ENCODE assay signal across 8 cellular contexts in the genomic region with DNA sequence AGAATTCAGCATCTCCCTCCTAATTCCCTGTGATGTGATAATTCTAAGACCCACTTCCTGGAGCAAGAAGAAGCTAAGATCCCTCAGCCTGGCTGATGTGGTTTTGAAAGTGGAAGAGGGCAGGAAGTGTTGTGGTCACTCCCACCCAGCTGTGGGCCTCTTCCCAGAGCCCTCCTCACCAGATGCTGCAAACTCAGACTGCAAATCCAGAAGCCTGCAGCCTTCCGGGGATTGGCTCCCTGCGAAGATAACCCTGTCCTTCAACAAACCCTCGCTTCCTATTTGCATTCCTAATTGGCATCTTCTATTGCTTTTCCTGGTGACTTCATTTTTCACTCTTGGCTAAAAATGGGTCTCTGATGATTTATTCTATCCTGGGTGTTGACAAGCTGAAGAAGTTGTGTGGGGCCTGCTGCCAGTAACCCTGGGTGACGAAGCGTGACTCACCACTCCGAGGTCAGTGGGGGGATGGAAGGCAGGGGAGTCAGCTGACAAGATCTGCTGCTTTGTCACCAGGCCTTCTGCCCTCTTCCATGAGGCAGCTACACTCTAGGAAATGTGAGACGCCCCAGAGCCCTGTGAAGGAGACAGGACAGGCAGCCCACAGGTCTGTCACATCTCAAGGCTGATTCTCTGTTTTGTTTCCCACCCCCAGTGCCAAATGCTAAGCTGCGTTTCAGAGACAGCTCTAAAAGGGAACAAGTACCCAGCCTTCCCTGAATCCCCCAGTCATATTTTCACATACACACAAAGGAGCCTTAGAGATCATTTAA.
A peak's percentile ranks its signal among the peaks of the same experiment; 100 is the strongest.
DNase-seq lines count a peak whose midpoint lies in the region; ATAC-seq and TF ChIP-seq lines count a peak whose summit lies in the region.

No MANE protein-coding gene starts in this region.

- intact Hi-C loops in heart right ventricle (cut with DNase I), result loop anchor here in 3 of 10 donors (5.0 to 10.0 kb wide), 6 partner anchors 63 to 603 kb away; partner anchors contain the start of genes ADAM10 (in 1 of the 3) and SLTM (in 1 of the 3)

- ATAC-seq in heart right ventricle, result peak; percentile 96 to 98 (median 98)

- WGBS in heart right ventricle, 2 donors, result 3% methylated on average over 8 of the region's 8 CpGs

- H3K27me3 Mint-ChIP-seq in progenitor cell of endocrine pancreas, result no peaks in the 10 kb centered on the region
- no peaks in the 10 kb centered on the region for H3K27me3 Mint-ChIP-seq in type B pancreatic cell

- peak overlapping the region; percentile 65 for H3K9ac ChIP-seq in adipocyte (ENCODE audit: low read length)

- no peak for TF ChIP-seq CTCF in HFF-Myc (IDR thresholded peaks at IDR 0.05; ENCODE audit: low read depth, low read length, missing control alignments)
- TF ChIP-seq CTCF in heart right ventricle (IDR thresholded peaks at IDR 0.05), result no peak
- TF ChIP-seq CTCF in progenitor cell of endocrine pancreas (IDR thresholded peaks at IDR 0.05; ENCODE audit: unreplicated experiment), result no peak
- no peak for TF ChIP-seq CTCF in type B pancreatic cell (conservative IDR thresholded peaks at IDR 0.05)

- H3K36me3 ChIP-seq in adipocyte (ENCODE audit: control insufficient read depth, insufficient read depth, low read length, severe bottlenecking) (no peaks in the 10 kb centered on the region), heart right ventricle (no peaks in the 10 kb centered on the region)

- peak overlapping the region; percentile 98 for H3K27ac Mint-ChIP-seq in progenitor cell of endocrine pancreas
- peak overlapping the region; percentile 97 for H3K27ac Mint-ChIP-seq in type B pancreatic cell

- H3K4me1 ChIP-seq in adipocyte (ENCODE audit: control insufficient read depth, insufficient read depth, low read length) (peaks cover 36% of the 10 kb centered on the region), heart right ventricle (peaks cover 18 to 47% (median 38%) of the 10 kb centered on the region in 9 donors)

- H3K4me3 Mint-ChIP-seq in progenitor cell of endocrine pancreas (ENCODE audit: low read depth), result peak overlapping the region; percentile 55
- H3K4me3 Mint-ChIP-seq in type B pancreatic cell, result peak overlapping the region; percentile 74

- H3K4me3 ChIP-seq in HFF-Myc (replicated peaks; ENCODE audit: low read depth, low read length), result no peak overlapping the region
- peak overlapping the region; percentile 68 for H3K4me3 ChIP-seq in adipocyte (ENCODE audit: low read length)
- peak overlapping the region in 3 of 10 donors; percentile 1 to 8 (median 1) for H3K4me3 ChIP-seq in heart right ventricle

- H3K36me3 Mint-ChIP-seq in progenitor cell of endocrine pancreas (ENCODE audit: insufficient read depth) (peaks cover 5% of the 10 kb centered on the region), type B pancreatic cell (peaks cover 4% of the 10 kb centered on the region)

- H3K27me3 ChIP-seq in adipocyte (replicated peaks; ENCODE audit: control insufficient read depth, insufficient read depth, low read length) (no peaks in the 10 kb centered on the region), heart right ventricle (no peaks in the 10 kb centered on the region)

- H3K27ac ChIP-seq in heart right ventricle, result peak overlapping the region; percentile 79 to 95 (median 88)

- peaks cover 22% of the 10 kb centered on the region for H3K9me3 Mint-ChIP-seq in progenitor cell of endocrine pancreas (ENCODE audit: low read depth)
- H3K9me3 Mint-ChIP-seq in type B pancreatic cell, result peaks cover 10% of the 10 kb centered on the region

- peaks cover 43% of the 10 kb centered on the region for H3K4me1 Mint-ChIP-seq in progenitor cell of endocrine pancreas (ENCODE audit: low read depth)
- peaks cover 35% of the 10 kb centered on the region for H3K4me1 Mint-ChIP-seq in type B pancreatic cell (ENCODE audit: unreplicated experiment)

- H3K9me3 ChIP-seq in adipocyte (ENCODE audit: control insufficient read depth, low read length) (peaks cover 7% of the 10 kb centered on the region), heart right ventricle (peaks cover 0 to 15% (median 0%) of the 10 kb centered on the region in 11 donors)

- DNase-seq in Daoy (ENCODE audit: low read depth) (peak; percentile 99), HFF-Myc (ENCODE audit: extremely low read depth, low read depth) (peak; percentile 100), NCI-H1105 (lab: John Stamatoyannopoulos, UW) (peak; percentile 97), SW480 (ENCODE audit: low spot score) (peak; percentile 94), adipocyte (ENCODE audit: low read depth) (peak; percentile 95), heart right ventricle (peak; percentile 90 to 96), progenitor cell of endocrine pancreas (ENCODE audit: low spot score, unreplicated experiment) (no peak), type B pancreatic cell (ENCODE audit: extremely low spot score, unreplicated experiment) (peak; percentile 83)
